Comparison of ENCODE assay signal across 1 cellular context in the genomic region with DNA sequence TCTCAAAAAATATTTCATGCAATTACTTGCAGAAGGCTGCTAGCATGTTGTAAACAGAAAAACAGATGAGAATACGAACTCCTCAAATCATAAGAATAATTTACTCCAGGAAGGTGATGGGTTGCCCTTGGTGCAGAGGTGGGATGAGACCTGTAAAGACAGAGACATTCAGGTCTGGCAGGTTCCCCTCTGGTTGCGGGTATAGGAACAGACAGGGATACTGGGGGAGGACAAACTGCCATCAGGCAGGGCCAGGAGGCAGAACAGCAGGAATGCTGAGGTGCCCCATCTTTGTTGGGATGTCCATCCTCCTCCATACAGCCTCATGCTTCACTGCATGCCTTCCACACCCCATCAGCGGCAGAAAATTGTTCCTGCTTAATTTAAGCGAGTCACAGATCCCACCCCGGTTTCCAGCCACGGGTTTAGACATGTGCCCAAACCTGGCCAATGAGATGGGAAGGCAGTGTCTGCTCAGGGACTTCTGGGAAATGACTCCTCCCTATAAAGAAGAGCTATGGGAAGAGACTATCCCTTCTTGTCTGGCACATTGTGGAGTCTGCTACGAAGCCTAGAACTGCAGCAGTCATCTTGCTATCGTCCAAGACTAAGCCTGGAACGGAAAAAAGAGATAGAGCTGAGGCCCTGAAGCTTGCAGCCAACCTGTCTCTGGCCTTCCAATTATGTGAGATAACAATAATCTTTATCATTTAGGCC.
A peak's percentile ranks its signal among the peaks of the same experiment; 100 is the strongest.
TF ChIP-seq lines count a peak whose summit lies in the region.

No MANE protein-coding gene starts in this region.

TF ChIP-seq in IMR-90, 13 proteins besides CTCF, POLR2A, EP300 and RAD21:
- TF ChIP-seq, protein P1, sequence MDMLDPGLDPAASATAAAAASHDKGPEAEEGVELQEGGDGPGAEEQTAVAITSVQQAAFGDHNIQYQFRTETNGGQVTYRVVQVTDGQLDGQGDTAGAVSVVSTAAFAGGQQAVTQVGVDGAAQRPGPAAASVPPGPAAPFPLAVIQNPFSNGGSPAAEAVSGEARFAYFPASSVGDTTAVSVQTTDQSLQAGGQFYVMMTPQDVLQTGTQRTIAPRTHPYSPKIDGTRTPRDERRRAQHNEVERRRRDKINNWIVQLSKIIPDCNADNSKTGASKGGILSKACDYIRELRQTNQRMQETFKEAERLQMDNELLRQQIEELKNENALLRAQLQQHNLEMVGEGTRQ (IDR thresholded peaks at IDR 0.05; ENCODE audit: low read depth, low read length), result peak; percentile 28; the same call in 1 of the 2 replicates
- no peak for TF ChIP-seq CHD1 (IDR thresholded peaks at IDR 0.05; ENCODE audit: low read depth, low read length)
TF ChIP-seq in IMR-90: peak in this region for 1.
